Comparison of ENCODE assay signal across 15 cellular contexts in genomic region chr3:72137865-72138861, GRCh38.
DNase-seq lines count a peak whose midpoint lies in the region; ATAC-seq lines count a peak whose summit lies in the region.
"Had no signal": no experiment of that assay in that cellular context is flagged by ENCODE, and none has a peak within 500 bp of the region (broad histone marks: within the 10 kb centered on the region; RNA-seq: fewer than 3 reads in every experiment).

No MANE protein-coding gene starts in this region.

- peak overlapping the region; percentile 22 for H3K4me3 Mint-ChIP-seq in activated CD4-positive, alpha-beta T cell treated with anti-CD3 and anti-CD28 coated beads, Interleukin-2, amount 10 ng/mL, durations not matched to agents 24 days and 14 days
- no peak overlapping the region for H3K4me3 Mint-ChIP-seq in activated naive CD8-positive, alpha-beta T cell treated with anti-CD3 and anti-CD28 coated beads, Interleukin-2, amount 50 U/mL, for 24 hours
- H3K4me3 Mint-ChIP-seq: central memory CD8-positive, alpha-beta T cell; H9; natural killer cell treated with Interleukin-12 subunit alpha and Interleukin-12 subunit beta and Interleukin-15 and Interleukin-18, amount 100 ng/mL, for 72 hours had no signal

- peak; percentile 39 for ATAC-seq in HG03025 (IDR thresholded peaks at IDR 0.05; ENCODE audit: low FRiP score, unreplicated experiment)
- peak; percentile 90 for ATAC-seq in activated naive CD8-positive, alpha-beta T cell treated with anti-CD3 and anti-CD28 coated beads, Interleukin-2, amount 50 U/mL, for 24 hours
- ATAC-seq: esophagus mucosa had no signal

- DNase-seq in activated CD4-positive, alpha-beta T cell treated with anti-CD3 and anti-CD28 coated beads, Interleukin-2, amount 10 ng/mL, durations not matched to agents 24 days and 14 days = peak; percentile 74
- no peak for DNase-seq in activated CD4-positive, alpha-beta T cell treated with anti-CD3 and anti-CD28 coated beads for 4 hours
- peak; percentile 39 for DNase-seq in activated naive CD8-positive, alpha-beta T cell treated with anti-CD3 and anti-CD28 coated beads, Interleukin-2, amount 50 U/mL, for 24 hours
- peak; percentile 5 for DNase-seq in stimulated activated CD8-positive, alpha-beta memory T cell treated with anti-CD3 and anti-CD28 coated beads, Interleukin-12 subunit alpha, Interleukin-12 subunit beta, amount 100 ng/mL, for 24 hours (ENCODE audit: extremely low read depth)
- DNase-seq in SK-N-DZ (ENCODE audit: low spot score) (no peak), NCI-H146 treated with DMSO at 0.1 percent for 48 hours (lab: John Stamatoyannopoulos, UW; ENCODE audit: unreplicated experiment) (no peak), RKO (ENCODE audit: low spot score) (no peak)
- DNase-seq: ACHN, H9, NCI-H526 treated with DMSO at 0.1 percent for 48 hours, SIG-M5 had no signal

- H3K36me3 Mint-ChIP-seq in activated CD4-positive, alpha-beta T cell treated with anti-CD3 and anti-CD28 coated beads, Interleukin-2, amount 10 ng/mL, durations not matched to agents 24 days and 14 days (ENCODE audit: low read depth) = no peaks in the 10 kb centered on the region
- H3K36me3 Mint-ChIP-seq in activated naive CD8-positive, alpha-beta T cell treated with anti-CD3 and anti-CD28 coated beads, Interleukin-2, amount 50 U/mL, for 24 hours (ENCODE audit: low read depth) = no peaks in the 10 kb centered on the region
- H3K36me3 Mint-ChIP-seq: natural killer cell treated with Interleukin-12 subunit alpha and Interleukin-12 subunit beta and Interleukin-15 and Interleukin-18, amount 100 ng/mL, for 72 hours had no signal

- peak overlapping the region; percentile 78 for H3K27ac Mint-ChIP-seq in activated CD4-positive, alpha-beta T cell treated with anti-CD3 and anti-CD28 coated beads, Interleukin-2, amount 10 ng/mL, durations not matched to agents 24 days and 14 days
- no peak overlapping the region for H3K27ac Mint-ChIP-seq in activated naive CD8-positive, alpha-beta T cell treated with anti-CD3 and anti-CD28 coated beads, Interleukin-2, amount 50 U/mL, for 24 hours
- H3K27ac Mint-ChIP-seq: H9; natural killer cell treated with Interleukin-12 subunit alpha and Interleukin-12 subunit beta and Interleukin-15 and Interleukin-18, amount 100 ng/mL, for 72 hours had no signal

- no peaks in the 10 kb centered on the region for H3K27me3 Mint-ChIP-seq in activated CD4-positive, alpha-beta T cell treated with anti-CD3 and anti-CD28 coated beads, Interleukin-2, amount 10 ng/mL, durations not matched to agents 24 days and 14 days
- peaks cover 2% of the 10 kb centered on the region for H3K27me3 Mint-ChIP-seq in activated naive CD8-positive, alpha-beta T cell treated with anti-CD3 and anti-CD28 coated beads, Interleukin-2, amount 50 U/mL, for 24 hours

- H3K9me3 Mint-ChIP-seq in activated CD4-positive, alpha-beta T cell treated with anti-CD3 and anti-CD28 coated beads, Interleukin-2, amount 10 ng/mL, durations not matched to agents 24 days and 14 days = peaks cover 3% of the 10 kb centered on the region
- H3K9me3 Mint-ChIP-seq in activated naive CD8-positive, alpha-beta T cell treated with anti-CD3 and anti-CD28 coated beads, Interleukin-2, amount 50 U/mL, for 24 hours = no peaks in the 10 kb centered on the region
- H3K9me3 Mint-ChIP-seq: H9; natural killer cell treated with Interleukin-12 subunit alpha and Interleukin-12 subunit beta and Interleukin-15 and Interleukin-18, amount 100 ng/mL, for 72 hours had no signal

- H3K4me1 Mint-ChIP-seq in activated CD4-positive, alpha-beta T cell treated with anti-CD3 and anti-CD28 coated beads, Interleukin-2, amount 10 ng/mL, durations not matched to agents 24 days and 14 days = peaks cover 54% of the 10 kb centered on the region
- peaks cover 52% of the 10 kb centered on the region for H3K4me1 Mint-ChIP-seq in activated naive CD8-positive, alpha-beta T cell treated with anti-CD3 and anti-CD28 coated beads, Interleukin-2, amount 50 U/mL, for 24 hours
- H3K4me1 Mint-ChIP-seq: central memory CD8-positive, alpha-beta T cell had no signal

- intact Hi-C loops in activated CD4-positive, alpha-beta T cell treated with anti-CD3 and anti-CD28 coated beads, Interleukin-2, amount 10 ng/mL, durations not matched to agents 24 days and 14 days (cut with micrococcal nuclease) = loop anchor here (2.0 to 10.0 kb wide), 5 partner anchors 49 to 413 kb away; partner anchors contain the start of gene EIF4E3

Comparison
In these comparisons a context has a peak if more than half of its experiments do, and no peak if none do; other contexts are left out.
1. DNase-seq: peak in activated CD4-positive, alpha-beta T cell treated with anti-CD3 and anti-CD28 coated beads, Interleukin-2, amount 10 ng/mL, durations not matched to agents 24 days and 14 days (single experiment), activated naive CD8-positive, alpha-beta T cell treated with anti-CD3 and anti-CD28 coated beads, Interleukin-2, amount 50 U/mL, for 24 hours (single experiment) and stimulated activated CD8-positive, alpha-beta memory T cell treated with anti-CD3 and anti-CD28 coated beads, Interleukin-12 subunit alpha, Interleukin-12 subunit beta, amount 100 ng/mL, for 24 hours (single experiment); none in activated CD4-positive, alpha-beta T cell treated with anti-CD3 and anti-CD28 coated beads for 4 hours (0 of 2), SK-N-DZ (single experiment), NCI-H146 treated with DMSO at 0.1 percent for 48 hours (single experiment) and RKO (single experiment).